In the genomic region with DNA sequence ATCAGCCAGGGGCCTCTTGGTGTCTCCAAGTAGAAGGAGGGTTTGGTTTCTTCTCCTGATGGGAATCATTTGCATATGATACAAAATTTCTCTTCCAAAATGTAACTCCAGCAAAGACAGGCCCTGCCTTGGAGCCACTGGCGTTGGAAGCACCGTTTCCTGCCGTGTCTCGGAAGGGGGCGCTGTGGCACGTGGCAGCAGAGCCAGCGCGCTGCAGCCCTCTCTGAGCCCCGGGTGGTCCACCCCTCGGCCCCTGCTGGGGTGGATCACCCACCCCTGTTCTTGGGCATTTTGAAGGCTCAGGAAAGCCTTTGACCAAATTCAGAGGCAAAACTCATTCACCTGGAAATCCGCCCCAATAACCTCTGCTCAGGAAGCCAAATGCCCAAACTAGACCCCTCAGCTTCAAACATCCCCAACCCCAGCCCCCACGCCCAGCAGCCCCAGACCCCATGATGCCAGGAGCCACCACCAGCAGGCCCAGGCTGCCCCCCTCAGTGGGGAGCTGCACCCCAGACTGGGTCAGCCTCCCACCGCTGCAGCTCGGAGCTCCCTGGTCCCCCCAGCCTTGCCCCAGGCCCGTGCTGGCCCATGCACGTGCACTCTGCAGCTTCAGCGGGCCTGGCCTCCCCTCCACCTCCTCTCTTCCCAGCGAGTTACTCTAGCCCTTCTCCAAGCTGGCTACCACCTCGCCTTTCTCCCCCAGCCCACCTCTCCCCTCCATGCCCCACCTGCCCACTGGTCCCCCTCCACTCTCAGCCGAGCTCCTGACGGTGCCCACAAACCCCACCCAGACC, we compare ENCODE assay signal across 2 cellular contexts.
TF ChIP-seq lines count a peak whose summit lies in the region.

No MANE protein-coding gene starts in this region.

TF ChIP-seq in HEK293T, 16 proteins besides CTCF, POLR2A, EP300 and RAD21:
- TF ChIP-seq, protein P1, sequence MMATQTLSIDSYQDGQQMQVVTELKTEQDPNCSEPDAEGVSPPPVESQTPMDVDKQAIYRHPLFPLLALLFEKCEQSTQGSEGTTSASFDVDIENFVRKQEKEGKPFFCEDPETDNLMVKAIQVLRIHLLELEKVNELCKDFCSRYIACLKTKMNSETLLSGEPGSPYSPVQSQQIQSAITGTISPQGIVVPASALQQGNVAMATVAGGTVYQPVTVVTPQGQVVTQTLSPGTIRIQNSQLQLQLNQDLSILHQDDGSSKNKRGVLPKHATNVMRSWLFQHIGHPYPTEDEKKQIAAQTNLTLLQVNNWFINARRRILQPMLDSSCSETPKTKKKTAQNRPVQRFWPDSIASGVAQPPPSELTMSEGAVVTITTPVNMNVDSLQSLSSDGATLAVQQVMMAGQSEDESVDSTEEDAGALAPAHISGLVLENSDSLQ (IDR thresholded peaks at IDR 0.05), result no peak
TF ChIP-seq in HEK293T: peak in this region for 0.

TF ChIP-seq in HepG2, 621 proteins besides CTCF, POLR2A, EP300 and RAD21:
- peak; percentile 54 for TF ChIP-seq BHLHE40 (IDR thresholded peaks at IDR 0.05; ENCODE audit: low read length)
- TF ChIP-seq, protein P2, sequence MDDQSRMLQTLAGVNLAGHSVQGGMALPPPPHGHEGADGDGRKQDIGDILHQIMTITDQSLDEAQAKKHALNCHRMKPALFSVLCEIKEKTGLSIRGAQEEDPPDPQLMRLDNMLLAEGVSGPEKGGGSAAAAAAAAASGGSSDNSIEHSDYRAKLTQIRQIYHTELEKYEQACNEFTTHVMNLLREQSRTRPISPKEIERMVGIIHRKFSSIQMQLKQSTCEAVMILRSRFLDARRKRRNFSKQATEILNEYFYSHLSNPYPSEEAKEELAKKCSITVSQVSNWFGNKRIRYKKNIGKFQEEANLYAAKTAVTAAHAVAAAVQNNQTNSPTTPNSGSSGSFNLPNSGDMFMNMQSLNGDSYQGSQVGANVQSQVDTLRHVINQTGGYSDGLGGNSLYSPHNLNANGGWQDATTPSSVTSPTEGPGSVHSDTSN (CRISPR knock-in tag; IDR thresholded peaks at IDR 0.05; ENCODE audit: borderline replicate concordance), result no peak
- TF ChIP-seq ZNF768 (CRISPR knock-in tag; IDR thresholded peaks at IDR 0.05), result peak; percentile 91
- no peak for TF ChIP-seq CCAR2 (optimal IDR thresholded peaks at IDR 0.05; ENCODE audit: low read depth, low read length)
- no peak for TF ChIP-seq ZNF20 (CRISPR knock-in tag; IDR thresholded peaks at IDR 0.05)
- TF ChIP-seq STAG1 (CRISPR knock-in tag; IDR thresholded peaks at IDR 0.05), result peak; percentile 74
- no peak for TF ChIP-seq LCORL (IDR thresholded peaks at IDR 0.05)
- TF ChIP-seq LCORL (CRISPR knock-in tag; IDR thresholded peaks at IDR 0.05), result no peak
- TF ChIP-seq ZNF296 (CRISPR knock-in tag; conservative IDR thresholded peaks at IDR 0.05), result no peak
- no peak for TF ChIP-seq HMG20B (CRISPR knock-in tag; conservative IDR thresholded peaks at IDR 0.05)
- no peak for TF ChIP-seq NR2C2 (CRISPR knock-in tag; IDR thresholded peaks at IDR 0.05; ENCODE audit: borderline replicate concordance)
- TF ChIP-seq ZNF605 (CRISPR knock-in tag; IDR thresholded peaks at IDR 0.05), result no peak
